Comparison of ENCODE assay signal across 8 cellular contexts in the genomic region with DNA sequence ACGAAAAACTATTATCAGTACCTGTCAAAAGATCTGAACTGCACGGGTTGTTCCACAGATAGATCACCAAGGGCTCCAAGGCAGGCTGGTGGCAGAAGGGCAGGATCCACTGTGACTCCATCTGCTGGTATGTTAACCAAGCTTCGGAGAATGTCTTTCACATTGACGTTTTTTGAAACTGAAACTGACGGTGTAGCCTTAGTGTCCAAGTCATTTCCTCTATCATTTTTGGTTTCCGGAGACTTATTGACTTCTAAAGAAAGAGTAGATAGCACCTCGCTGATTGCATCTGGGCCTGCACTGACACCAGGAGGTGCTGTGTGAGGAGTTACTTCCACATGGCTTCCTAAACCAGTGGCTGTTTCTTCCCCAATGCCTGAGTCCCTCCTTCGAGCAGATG.
DNase-seq lines count a peak whose midpoint lies in the region; ATAC-seq and TF ChIP-seq lines count a peak whose summit lies in the region.

No MANE protein-coding gene starts in this region.

- no peaks in the 10 kb centered on the region for H3K27me3 Mint-ChIP-seq in stimulated activated memory B cell treated with anti-CD40 and anti-IgM and Interleukin-4, amounts not matched to agents 10 μg/mL and 1 μg/mL and 100 μg/mL, for 72 hours

- H3K36me3 ChIP-seq in DND-41 (ENCODE audit: insufficient read depth, low read length), result peaks cover 8% of the 10 kb centered on the region

- no peaks in the 10 kb centered on the region for H4K20me1 ChIP-seq in DND-41 (ENCODE audit: insufficient read depth, low read length)

- no peak overlapping the region for H2AFZ ChIP-seq in DND-41 (ENCODE audit: low read depth, low read length)

- no peak overlapping the region for H3K4me2 ChIP-seq in DND-41 (ENCODE audit: insufficient read depth, low read length)

- peak overlapping the region; percentile 47 for H3K4me3 Mint-ChIP-seq in stimulated activated memory B cell treated with anti-CD40 and anti-IgM and Interleukin-4, amounts not matched to agents 10 μg/mL and 1 μg/mL and 100 μg/mL, for 72 hours

- no peaks in the 10 kb centered on the region for H3K27me3 ChIP-seq in DND-41 (ENCODE audit: insufficient read depth, low read length, poor library complexity)

- no peaks in the 10 kb centered on the region for H3K9me3 ChIP-seq in DND-41 (ENCODE audit: insufficient read depth, low read length, severe bottlenecking)

- H3K36me3 Mint-ChIP-seq in stimulated activated memory B cell treated with anti-CD40 and anti-IgM and Interleukin-4, amounts not matched to agents 10 μg/mL and 1 μg/mL and 100 μg/mL, for 72 hours, result peaks cover 37% of the 10 kb centered on the region

- H3K4me1 ChIP-seq in DND-41 (ENCODE audit: insufficient read depth, low read length), result no peaks in the 10 kb centered on the region

- no peak overlapping the region for H3K27ac ChIP-seq in DND-41 (ENCODE audit: low read length)

- H3K4me3 ChIP-seq in DND-41 (ENCODE audit: low read depth in 1 of 2, low read length in 2 of 2), result no peak overlapping the region

- ATAC-seq in DND-41 (ENCODE audit: insufficient read depth, low read depth), result no peak
- peak; percentile 93 for ATAC-seq in GM21515 (IDR thresholded peaks at IDR 0.05; ENCODE audit: unreplicated experiment)
- ATAC-seq in stimulated activated memory B cell treated with anti-CD40 and anti-IgM and Interleukin-4, amounts not matched to agents 10 μg/mL and 1 μg/mL and 100 μg/mL, for 72 hours, result peak; percentile 94
- no peak for ATAC-seq in left lobe of liver

- TF ChIP-seq CTCF in DND-41 (IDR thresholded peaks at IDR 0.05; ENCODE audit: borderline replicate concordance, extremely low read depth, low read length, poor library complexity, severe bottlenecking), result peak; percentile 2

- H3K4me1 Mint-ChIP-seq in stimulated activated memory B cell treated with anti-CD40 and anti-IgM and Interleukin-4, amounts not matched to agents 10 μg/mL and 1 μg/mL and 100 μg/mL, for 72 hours, result peaks cover 60% of the 10 kb centered on the region

- no peak overlapping the region for H3K9ac ChIP-seq in DND-41 (ENCODE audit: low read depth, low read length)

- H3K27ac Mint-ChIP-seq in stimulated activated memory B cell treated with anti-CD40 and anti-IgM and Interleukin-4, amounts not matched to agents 10 μg/mL and 1 μg/mL and 100 μg/mL, for 72 hours, result peak overlapping the region; percentile 66

- no peaks in the 10 kb centered on the region for H3K9me3 Mint-ChIP-seq in stimulated activated memory B cell treated with anti-CD40 and anti-IgM and Interleukin-4, amounts not matched to agents 10 μg/mL and 1 μg/mL and 100 μg/mL, for 72 hours

- no peak for DNase-seq in DND-41
- DNase-seq in MV-4-11 (lab: John Stamatoyannopoulos, UW), result peak; percentile 88
- peak; percentile 25 for DNase-seq in activated gamma-delta T cell treated with anti-CD3 and anti-CD28 coated beads, Interleukin-2, amount 50 U/mL, for 16 hours (ENCODE audit: low read depth)
- DNase-seq in left lobe of liver (ENCODE audit: low spot score), result no peak
- DNase-seq in NCI-H82 treated with DMSO at 0.1 percent for 48 hours (lab: John Stamatoyannopoulos, UW; ENCODE audit: unreplicated experiment), result no peak
- DNase-seq in NCI-H1436 treated with DMSO at 0.1 percent for 48 hours (lab: John Stamatoyannopoulos, UW), result no peak

- H3K79me2 ChIP-seq in DND-41 (ENCODE audit: insufficient read depth, low read length), result no peaks in the 10 kb centered on the region

Comparison
In these comparisons a context has a peak if more than half of its experiments do, and no peak if none do; other contexts are left out.
1. ATAC-seq: peak in GM21515 (single experiment) and stimulated activated memory B cell treated with anti-CD40 and anti-IgM and Interleukin-4, amounts not matched to agents 10 μg/mL and 1 μg/mL and 100 μg/mL, for 72 hours (single experiment); none in DND-41 (single experiment) and left lobe of liver (single experiment).
2. DNase-seq: peak in MV-4-11 (single experiment) and activated gamma-delta T cell treated with anti-CD3 and anti-CD28 coated beads, Interleukin-2, amount 50 U/mL, for 16 hours (single experiment); none in DND-41 (single experiment), left lobe of liver (single experiment), NCI-H82 treated with DMSO at 0.1 percent for 48 hours (single experiment) and NCI-H1436 treated with DMSO at 0.1 percent for 48 hours (single experiment).